20 cellular contexts compared by ENCODE assay signal in the genomic region with DNA sequence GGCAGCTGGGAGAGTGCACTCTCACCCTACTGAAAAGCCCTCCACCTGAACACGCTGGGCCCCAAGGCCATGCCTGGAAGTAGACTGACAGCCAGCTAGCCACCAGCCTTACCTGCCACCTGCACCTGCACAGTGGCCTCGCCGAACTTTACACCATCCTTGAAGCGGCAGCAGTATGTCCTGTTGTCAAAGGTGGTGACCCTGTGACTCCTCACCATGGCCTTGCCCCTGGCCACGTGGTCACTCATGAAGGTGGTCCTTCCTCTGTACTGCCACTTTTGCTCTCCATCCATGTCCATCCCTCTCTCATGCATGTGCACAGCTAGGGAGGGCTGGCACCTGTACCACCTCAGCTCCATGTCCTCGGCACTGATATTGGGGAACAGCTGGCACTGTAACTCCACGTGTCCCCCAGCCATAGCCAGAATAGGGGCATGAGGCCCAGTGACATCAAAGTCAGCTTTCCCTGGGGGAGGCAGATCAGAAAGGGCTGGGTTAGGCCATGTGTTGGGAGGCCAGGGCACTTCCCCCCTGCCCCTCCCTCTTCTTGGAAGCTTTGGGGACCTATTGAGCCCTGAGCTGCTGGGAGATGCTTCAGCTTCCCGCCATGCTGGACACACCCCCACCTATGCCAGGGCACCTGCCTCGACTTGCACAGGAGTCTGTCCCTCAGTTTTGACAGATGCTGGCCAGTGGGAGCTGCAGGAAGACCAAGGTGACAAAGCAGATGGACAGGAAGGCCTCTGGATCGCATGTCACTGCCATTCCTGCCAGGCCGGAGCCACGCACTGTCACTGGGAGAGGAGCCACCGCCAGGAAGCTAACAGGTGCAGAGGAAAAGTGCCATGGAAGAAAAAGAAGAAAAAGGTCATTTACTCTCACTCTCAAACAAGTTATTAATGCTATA.
"Had no signal": no experiment of that assay in that cellular context is flagged by ENCODE, and none has a peak within 500 bp of the region (broad histone marks: within the 10 kb centered on the region; RNA-seq: fewer than 3 reads in every experiment).

No MANE protein-coding gene starts in this region.

- ATAC-seq: foreskin keratinocyte; left ventricle myocardium superior; mucosa of descending colon; stimulated activated naive CD8-positive, alpha-beta T cell treated with anti-CD3 and anti-CD28 coated beads, Interleukin-15, Interleukin-2, amounts not matched to agents 100 U/mL and 50 U/mL, for 24 hours had no signal

- H3K4me3 Mint-ChIP-seq: activated B cell treated with CpG ODN at 0.5 μM for 24 hours; activated CD4-positive, alpha-beta memory T cell treated with anti-CD3 and anti-CD28 coated beads for 36 hours; activated T-helper 1 cell treated with anti-CD3 and anti-CD28 coated beads, Interleukin-12 subunit alpha, Interleukin-12 subunit beta, Interleukin-2, Interleukin-4 antibody, amounts not matched to agents 30 ng/mL and 10 ng/mL and 1 ng/mL, durations not matched to agents 14 hours and 24 hours and 36 hours; brain; central memory CD8-positive, alpha-beta T cell; naive B cell; T-cell had no signal

- H3K27ac Mint-ChIP-seq: activated B cell treated with CpG ODN at 0.5 μM for 24 hours; activated CD4-positive, alpha-beta memory T cell treated with anti-CD3 and anti-CD28 coated beads for 36 hours; activated T-helper 1 cell treated with anti-CD3 and anti-CD28 coated beads, Interleukin-12 subunit alpha, Interleukin-12 subunit beta, Interleukin-2, Interleukin-4 antibody, amounts not matched to agents 30 ng/mL and 10 ng/mL and 1 ng/mL, durations not matched to agents 14 hours and 24 hours and 36 hours; brain had no signal

- H3K9me3 Mint-ChIP-seq: activated B cell treated with CpG ODN at 0.5 μM for 24 hours; activated CD4-positive, alpha-beta memory T cell treated with anti-CD3 and anti-CD28 coated beads for 36 hours; activated T-helper 1 cell treated with anti-CD3 and anti-CD28 coated beads, Interleukin-12 subunit alpha, Interleukin-12 subunit beta, Interleukin-2, Interleukin-4 antibody, amounts not matched to agents 30 ng/mL and 10 ng/mL and 1 ng/mL, durations not matched to agents 14 hours and 24 hours and 36 hours; central memory CD8-positive, alpha-beta T cell; naive B cell; T-cell had no signal

- H3K36me3 Mint-ChIP-seq: activated CD4-positive, alpha-beta memory T cell treated with anti-CD3 and anti-CD28 coated beads for 36 hours; brain; naive B cell; T-cell had no signal

- H3K27me3 Mint-ChIP-seq: activated CD4-positive, alpha-beta memory T cell treated with anti-CD3 and anti-CD28 coated beads for 36 hours had no signal

- DNase-seq: activated B cell treated with CpG ODN at 0.5 μM for 24 hours; activated CD4-positive, alpha-beta memory T cell treated with anti-CD3 and anti-CD28 coated beads for 36 hours; activated CD4-positive, alpha-beta T cell treated with anti-CD3 and anti-CD28 coated beads for 4 hours; activated naive CD4-positive, alpha-beta T cell treated with Interleukin-2 at 50 U/mL for 16 hours; colonic mucosa; foreskin keratinocyte; hypothalamus; left ventricle myocardium superior; mucosa of descending colon; naive B cell; ovary; sigmoid colon; SK-N-SH; stimulated activated naive CD8-positive, alpha-beta T cell treated with anti-CD3 and anti-CD28 coated beads, Interleukin-15, Interleukin-2, amounts not matched to agents 100 U/mL and 50 U/mL, for 24 hours; substantia nigra; T-helper 9 cell had no signal

- H3K4me1 Mint-ChIP-seq: activated B cell treated with CpG ODN at 0.5 μM for 24 hours; brain; central memory CD8-positive, alpha-beta T cell; naive B cell had no signal
